Comparison of ENCODE assay signal across 8 cellular contexts in genomic region chr1:107057197-107058133, GRCh38. TPM values are rescaled to one million over a fixed set of nuclear protein-coding genes. Genes with fewer than 3 reads are reported as not detected.
DNase-seq lines count a peak whose midpoint lies in the region; ATAC-seq and TF ChIP-seq lines count a peak whose summit lies in the region.

No MANE protein-coding gene starts in this region.

- H3K4me3 Mint-ChIP-seq in CD8-positive, alpha-beta T cell, result peak overlapping the region; percentile 99
- H3K4me3 Mint-ChIP-seq in neural crest cell, result peak overlapping the region; percentile 96

- H3K36me3 ChIP-seq in CD8-positive, alpha-beta T cell (ENCODE audit: insufficient read depth, low read length), result no peaks in the 10 kb centered on the region
- peaks cover 3% of the 10 kb centered on the region for H3K36me3 ChIP-seq in NT2/D1 (ENCODE audit: insufficient read depth, insufficient read length, low read length)
- H3K36me3 ChIP-seq in thoracic aorta, result peaks cover 4% of the 10 kb centered on the region

- H3K9me3 Mint-ChIP-seq in CD8-positive, alpha-beta T cell, result no peaks in the 10 kb centered on the region
- no peaks in the 10 kb centered on the region for H3K9me3 Mint-ChIP-seq in neural crest cell

- H3K27me3 ChIP-seq in CD8-positive, alpha-beta T cell (ENCODE audit: insufficient read depth, low read length), result no peaks in the 10 kb centered on the region
- no peaks in the 10 kb centered on the region for H3K27me3 ChIP-seq in NT2/D1 (ENCODE audit: insufficient read depth, insufficient read length)
- H3K27me3 ChIP-seq in thoracic aorta (replicated peaks; ENCODE audit: insufficient read depth), result no peaks in the 10 kb centered on the region

- no peak for TF ChIP-seq CTCF in CD8-positive, alpha-beta T cell (IDR thresholded peaks at IDR 0.05)
- no peak for TF ChIP-seq CTCF in foreskin fibroblast (IDR thresholded peaks at IDR 0.05; ENCODE audit: low read depth, low read length)
- TF ChIP-seq CTCF in neural crest cell (conservative IDR thresholded peaks at IDR 0.05), result peak; percentile 6
- TF ChIP-seq CTCF in thoracic aorta (IDR thresholded peaks at IDR 0.05), result no peak

- peaks cover 35% of the 10 kb centered on the region for H3K4me1 Mint-ChIP-seq in CD8-positive, alpha-beta T cell (ENCODE audit: low read depth)
- peaks cover 22% of the 10 kb centered on the region for H3K4me1 Mint-ChIP-seq in neural crest cell

- no peaks in the 10 kb centered on the region for H3K9me3 ChIP-seq in CD8-positive, alpha-beta T cell (ENCODE audit: low read length)
- H3K9me3 ChIP-seq in NT2/D1 (ENCODE audit: insufficient read depth, low read length) (no peaks in the 10 kb centered on the region), thoracic aorta (no peaks in the 10 kb centered on the region)

- peak overlapping the region; percentile 76 for H3K9ac ChIP-seq in NT2/D1 (ENCODE audit: insufficient read length, low read depth)

- H3K4me3 ChIP-seq in CD8-positive, alpha-beta T cell (ENCODE audit: low read depth, low read length), result peak overlapping the region; percentile 97
- H3K4me3 ChIP-seq in NT2/D1 (ENCODE audit: insufficient read length, low read depth), result peak overlapping the region; percentile 69
- H3K4me3 ChIP-seq in foreskin fibroblast (ENCODE audit: low read depth in 1 of 2, low read length in 2 of 2), result peak overlapping the region; percentile 95 to 98
- H3K4me3 ChIP-seq in thoracic aorta, result peak overlapping the region; percentile 94

- POLR2A ChIA-PET in CD8-positive, alpha-beta T cell (lab: Charles Lee), result no interaction called here

- intact Hi-C loops in CD8-positive, alpha-beta T cell (cut with DNase I, micrococcal nuclease), result no loop called here

- peaks cover 32% of the 10 kb centered on the region for H3K36me3 Mint-ChIP-seq in CD8-positive, alpha-beta T cell
- H3K36me3 Mint-ChIP-seq in neural crest cell (ENCODE audit: low read depth), result peaks cover 18% of the 10 kb centered on the region

- H3K27ac ChIP-seq in CD8-positive, alpha-beta T cell (ENCODE audit: low read depth, low read length), result peak overlapping the region; percentile 91
- peak overlapping the region; percentile 78 to 87 for H3K27ac ChIP-seq in thoracic aorta

- H3K4me1 ChIP-seq in CD8-positive, alpha-beta T cell (ENCODE audit: insufficient read depth, low read length), result peaks cover 14% of the 10 kb centered on the region
- H3K4me1 ChIP-seq in NT2/D1 (ENCODE audit: insufficient read depth, insufficient read length) (no peaks in the 10 kb centered on the region), thoracic aorta (ENCODE audit: control insufficient read depth in 1 of 2, low read depth in 2 of 2) (peaks cover 0 to 12% of the 10 kb centered on the region in 2 donors)

- peak overlapping the region; percentile 98 for H3K27ac Mint-ChIP-seq in CD8-positive, alpha-beta T cell
- peak overlapping the region; percentile 97 for H3K27ac Mint-ChIP-seq in neural crest cell (ENCODE audit: unreplicated experiment)

- CTCF ChIA-PET in CD8-positive, alpha-beta T cell (lab: Charles Lee), result no interaction called here

- no peaks in the 10 kb centered on the region for H3K27me3 Mint-ChIP-seq in CD8-positive, alpha-beta T cell (ENCODE audit: low read depth)
- no peaks in the 10 kb centered on the region for H3K27me3 Mint-ChIP-seq in neural crest cell (ENCODE audit: low read depth)

- peak in 6 of 7 experiments; percentile 5 to 63 (median 26) for DNase-seq in CD8-positive, alpha-beta T cell
- DNase-seq in NT2/D1 (ENCODE audit: low read depth, low spot score), result no peak
- peak; percentile 8 for DNase-seq in activated effector memory CD4-positive, alpha-beta T cell treated with Interleukin-2 at 50 U/mL for 16 hours
- peak; percentile 52 to 81 for DNase-seq in foreskin fibroblast
- peak; percentile 43 for DNase-seq in neural crest cell (ENCODE audit: low read depth, low spot score)
- peak; percentile 5 for DNase-seq in thoracic aorta (ENCODE audit: low spot score)

- peak; percentile 18 for ATAC-seq in CD8-positive, alpha-beta T cell
- ATAC-seq in GM19372 (IDR thresholded peaks at IDR 0.05; ENCODE audit: low read depth, unreplicated experiment), result peak; percentile 53
- peak; percentile 42 for ATAC-seq in HG03457 (IDR thresholded peaks at IDR 0.05; ENCODE audit: unreplicated experiment)
- ATAC-seq in thoracic aorta (ENCODE audit: insufficient number of reproducible peaks, low FRiP score, low read depth), result peak; percentile 34

RNA-seq across cellular contexts. Expression of gene PRMT6, which starts 1.0 kb away (rescaled TPM):
- total RNA-seq in CD8-positive, alpha-beta T cell, result 1 to 10 TPM; 8.5 to 9.4 TPM
- total RNA-seq in neural crest cell, result 33.4 and 34.2 TPM in 2 replicates
- 10 to 100 TPM in 1 of 2 donors, 1 to 10 TPM in 1; 6.4 to 14.0 TPM for total RNA-seq in thoracic aorta
